Comparison of ENCODE assay signal across 8 cellular contexts in the genomic region with DNA sequence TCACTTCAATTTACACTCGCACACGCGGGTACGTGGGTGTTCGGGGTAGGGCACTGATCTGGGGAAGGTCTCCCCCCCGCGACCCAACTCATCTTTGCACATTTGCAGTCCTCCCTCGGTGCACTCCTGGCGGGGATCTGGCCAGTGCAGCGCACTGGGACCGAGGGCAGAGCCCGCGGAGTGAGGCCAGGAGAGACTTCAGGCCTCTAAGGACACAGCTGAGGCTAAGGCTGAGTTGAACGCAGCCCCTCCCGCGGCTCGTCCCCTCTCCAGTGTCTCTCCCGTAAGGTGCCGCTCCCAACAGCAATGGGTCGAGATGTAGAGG. TPM values are rescaled to one million over a fixed set of nuclear protein-coding genes. Genes with fewer than 3 reads are reported as not detected.
DNase-seq lines count a peak whose midpoint lies in the region; ATAC-seq lines count a peak whose summit lies in the region.

No MANE protein-coding gene starts in this region.

- H3F3A ChIP-seq in GM23248 (ENCODE audit: insufficient read depth) = no peaks in the 10 kb centered on the region

- H3K9me2 ChIP-seq in GM23248 (ENCODE audit: insufficient read depth) = no peaks in the 10 kb centered on the region

- H3K9me3 ChIP-seq in GM23248 (ENCODE audit: low read depth) = no peaks in the 10 kb centered on the region
- no peaks in the 10 kb centered on the region for H3K9me3 ChIP-seq in iPS-20b (ENCODE audit: insufficient read depth, low read depth, low read length)

- no peak for ATAC-seq in HG03095 (IDR thresholded peaks at IDR 0.05; ENCODE audit: unreplicated experiment)

- H3K4me3 ChIP-seq in GM23248 (peak overlapping the region; percentile 79), iPS-20b (ENCODE audit: low read length) (peak overlapping the region; percentile 75)

- no peak overlapping the region for H3K27ac ChIP-seq in GM23248
- H3K27ac ChIP-seq in iPS-20b (ENCODE audit: low read length) = no peak overlapping the region

- H4K20me1 ChIP-seq in GM23248 (ENCODE audit: insufficient read depth) = no peaks in the 10 kb centered on the region

- H3K36me3 ChIP-seq in GM23248 (ENCODE audit: low read depth) = no peaks in the 10 kb centered on the region
- no peaks in the 10 kb centered on the region for H3K36me3 ChIP-seq in iPS-20b (ENCODE audit: insufficient read depth, low read depth, low read length)

- H3K27me3 ChIP-seq in GM23248 (replicated peaks; ENCODE audit: insufficient read depth) (no peaks in the 10 kb centered on the region; the same call in 1 of the 2 replicates), iPS-20b (ENCODE audit: insufficient read depth, low read length) (peaks cover 31% of the 10 kb centered on the region)

- H3K4me2 ChIP-seq in GM23248 (ENCODE audit: unreplicated experiment) = no peak overlapping the region

- H3K79me2 ChIP-seq in GM23248 (ENCODE audit: insufficient read depth) = no peaks in the 10 kb centered on the region

- H2AFZ ChIP-seq in GM23248 = peak overlapping the region; percentile 84

- WGBS in GM23248 (ENCODE audit: low coverage in 1 of 2, low lambda C conversion rate in 2 of 2, missing lambda C conversion rate in 2 of 2), 2 experiments = 3 to 8% methylated on average over 20 of the region's 20 CpGs

- no peaks in the 10 kb centered on the region for H3K4me1 ChIP-seq in GM23248 (ENCODE audit: insufficient read depth)
- H3K4me1 ChIP-seq in iPS-20b (ENCODE audit: insufficient read depth, low read length) = 0 out of 2 replicates have a peak, but pooled peaks cover 2% of the 10 kb centered on the region

- in situ Hi-C loops in GM23248 (cut with MboI) = no loop called here

- no peak overlapping the region for H3K9ac ChIP-seq in GM23248
- no peak overlapping the region for H3K9ac ChIP-seq in iPS-20b (ENCODE audit: low read depth, low read length)

- DNase-seq in GM23248 (no peak), astrocyte of the hippocampus (ENCODE audit: low read depth, low spot score) (peak; percentile 29), retina (peak; percentile 78), NCI-H1417 (lab: John Stamatoyannopoulos, UW) (no peak), middle frontal gyrus (ENCODE audit: extremely low spot score, low spot score) (no peak), DMS 273 treated with DMSO at 0.1 percent for 48 hours (lab: John Stamatoyannopoulos, UW) (no peak)

RNA-seq across cellular contexts. Expression of a gene that starts 0.9 kb away (rescaled TPM):
- 1.0 and 1.3 TPM in 2 replicates for total RNA-seq in GM23248 (2014; rRNA removed; shearing (Covaris generic))
- 1.7 and 2.4 TPM in 2 replicates for polyA plus RNA-seq in GM23248 (2016; fragmentation: Nextera tagmentation; extraction: Ambion mirVana)

Comparison
In these comparisons a context has a peak if more than half of its experiments do, and no peak if none do; other contexts are left out.
1. DNase-seq: peak in astrocyte of the hippocampus (single experiment) and retina (single experiment); none in GM23248 (single experiment), NCI-H1417 (0 of 3), middle frontal gyrus (single experiment) and DMS 273 treated with DMSO at 0.1 percent for 48 hours (single experiment).